In genomic region chr10:80185522-80186299, GRCh38 we compare ENCODE assay signal across 13 cellular contexts. TPM values are rescaled to one million over a fixed set of nuclear protein-coding genes. Genes with fewer than 3 reads are reported as not detected.
DNase-seq lines count a peak whose midpoint lies in the region; ATAC-seq, FAIRE-seq and TF ChIP-seq lines count a peak whose summit lies in the region.
"Had no signal": no experiment of that assay in that cellular context is flagged by ENCODE, and none has a peak within 500 bp of the region (broad histone marks: within the 10 kb centered on the region; RNA-seq: fewer than 3 reads in every experiment).

No MANE protein-coding gene starts in this region.

- H3K4ac ChIP-seq in mesenchymal stem cell (ENCODE audit: low read depth in 1 of 2, low read length in 2 of 2), result no peak overlapping the region

- H3K18ac ChIP-seq in mesenchymal stem cell (ENCODE audit: low read depth in 1 of 2, low read length in 2 of 2), result no peak overlapping the region

- 94% methylated on average over 5 of the region's 5 CpGs for WGBS in HepG2 (ENCODE audit: low lambda C conversion rate)
- WGBS in right lobe of liver (ENCODE audit: insufficient coverage, low coverage, low lambda C conversion rate, missing lambda C conversion rate), result 94% methylated on average over 4 of the region's 5 CpGs
- 100% methylated on average over 3 of the region's 5 CpGs for WGBS in mesenchymal stem cell

- no peak overlapping the region for H3K14ac ChIP-seq in mesenchymal stem cell (ENCODE audit: low read length in 2 of 2)

- H3K36me3 ChIP-seq in HepG2 (replicated peaks in 1 of 2; ENCODE audit: control insufficient read depth in 1 of 2, insufficient read depth in 2 of 2, low read length in 2 of 2) (no peaks in the 10 kb centered on the region), right lobe of liver (no peaks in the 10 kb centered on the region), mesenchymal stem cell (ENCODE audit: control insufficient read depth in 1 of 2, insufficient read depth in 2 of 2, low read depth in 1 of 2, low read length in 2 of 2) (peaks cover 18 to 32% of the 10 kb centered on the region in 2 experiments)
- H3K36me3 ChIP-seq: BE2C, neural progenitor cell had no signal

- peaks cover 31% of the 10 kb centered on the region for H3K79me2 ChIP-seq in HepG2 (ENCODE audit: insufficient read depth, low read length)

- no peak for TF ChIP-seq EP300 in HepG2 (IDR thresholded peaks at IDR 0.05; ENCODE audit: low read depth in 2 of 2, low read length in 2 of 2)
- no peak for TF ChIP-seq EP300 in HepG2 (CRISPR knock-in tag; IDR thresholded peaks at IDR 0.05; ENCODE audit: borderline replicate concordance)

- no peak overlapping the region for H2BK5ac ChIP-seq in mesenchymal stem cell (ENCODE audit: low read depth, low read length, poor library complexity, severe bottlenecking)

- H3K27ac ChIP-seq in HepG2 (ENCODE audit: extremely low read length, insufficient read depth, low read length) (no peak overlapping the region), right lobe of liver (no peak overlapping the region), mesenchymal stem cell (ENCODE audit: low read length, poor library complexity, severe bottlenecking) (no peak overlapping the region)
- H3K27ac ChIP-seq: neural progenitor cell had no signal

- no peak for TF ChIP-seq CTCF in HepG2 (CRISPR knock-in tag; IDR thresholded peaks at IDR 0.05)
- TF ChIP-seq CTCF in right lobe of liver (IDR thresholded peaks at IDR 0.05), result no peak

- H3K9me3 ChIP-seq in HepG2 (ENCODE audit: low read length) (no peaks in the 10 kb centered on the region), right lobe of liver (no peaks in the 10 kb centered on the region), mesenchymal stem cell (ENCODE audit: control insufficient read depth, low read length) (no peaks in the 10 kb centered on the region)
- H3K9me3 ChIP-seq: BE2C had no signal

- no peaks in the 10 kb centered on the region for H3K9me3 Mint-ChIP-seq in activated naive CD8-positive, alpha-beta T cell (ENCODE audit: low read depth)
- H3K9me3 Mint-ChIP-seq: neural progenitor cell had no signal

- TF ChIP-seq POLR2A in HepG2 (IDR thresholded peaks at IDR 0.05; ENCODE audit: insufficient read depth in 1 of 2, low read depth in 2 of 2, low read length in 2 of 2), result no peak
- TF ChIP-seq POLR2A in right lobe of liver (IDR thresholded peaks at IDR 0.05), result no peak

- H3K4me3 Mint-ChIP-seq in activated naive CD8-positive, alpha-beta T cell, result peak overlapping the region; percentile 30
- H3K4me3 Mint-ChIP-seq: neural progenitor cell had no signal

- peaks cover 2% of the 10 kb centered on the region for H3K36me3 Mint-ChIP-seq in activated naive CD8-positive, alpha-beta T cell
- H3K36me3 Mint-ChIP-seq: neural progenitor cell had no signal

- H3K4me3 ChIP-seq in HepG2 (replicated peaks in 1 of 3; ENCODE audit: insufficient read depth in 1 of 3, low read depth in 2 of 3, low read length in 3 of 3), result no peak overlapping the region
- no peak overlapping the region for H3K4me3 ChIP-seq in right lobe of liver
- no peak overlapping the region for H3K4me3 ChIP-seq in mesenchymal stem cell (ENCODE audit: insufficient read depth in 1 of 2, low read depth in 1 of 2, low read length in 2 of 2)
- H3K4me3 ChIP-seq: neural progenitor cell had no signal

- H3K9ac ChIP-seq in HepG2 (ENCODE audit: insufficient read depth, low read depth, low read length) (no peak overlapping the region), mesenchymal stem cell (ENCODE audit: low read length) (peak overlapping the region; percentile 2)
- H3K9ac ChIP-seq: neural progenitor cell had no signal

- no peak overlapping the region for H2AFZ ChIP-seq in HepG2 (ENCODE audit: low read length)
- no peak overlapping the region for H2AFZ ChIP-seq in mesenchymal stem cell (ENCODE audit: low read depth, low read length)
- H2AFZ ChIP-seq: neural progenitor cell had no signal

- peak overlapping the region; percentile 90 for H3K27ac Mint-ChIP-seq in activated naive CD8-positive, alpha-beta T cell
- H3K27ac Mint-ChIP-seq: neural progenitor cell had no signal

- in situ Hi-C loops in HepG2 (cut with HindIII; ENCODE audit: extremely low pct_ligation_motif_present, low pct_unique_long_range_greater_than_20kb), result no loop called here

- no peak overlapping the region for H2AK5ac ChIP-seq in mesenchymal stem cell (ENCODE audit: low read length, severe bottlenecking)

- TF ChIP-seq RAD21 in HepG2 (CRISPR knock-in tag; IDR thresholded peaks at IDR 0.05), result no peak

- no TSS peak for BruUV-seq in HepG2 (replicated peaks; lab: Mats Ljungman, UMichigan)

- H2BK120ac ChIP-seq in mesenchymal stem cell (ENCODE audit: low read depth, low read length), result no peak overlapping the region

- no peak overlapping the region for H2BK12ac ChIP-seq in mesenchymal stem cell (ENCODE audit: low read length in 2 of 2)

- ATAC-seq in HepG2, result no peak
- ATAC-seq in right lobe of liver, result no peak
- ATAC-seq in GM21515 (IDR thresholded peaks at IDR 0.05; ENCODE audit: unreplicated experiment), result no peak
- ATAC-seq in HG03095 (IDR thresholded peaks at IDR 0.05; ENCODE audit: unreplicated experiment), result no peak

- POLR2A ChIA-PET in HepG2 (lab: Yijun Ruan, JAX), result no interaction called here

- DNase-seq in HepG2 (ENCODE audit: low spot score), result no peak
- no peak for DNase-seq in right lobe of liver
- no peak for DNase-seq in mesenchymal stem cell
- DNase-seq in NCI-H2081 (lab: John Stamatoyannopoulos, UW), result no peak
- no peak for DNase-seq in dedifferentiated amniotic fluid mesenchymal stem cell (ENCODE audit: extremely low spot score)
- DNase-seq: activated T-cell treated with anti-CD3 and anti-CD28 coated beads, Interleukin-2, amount 50 U/mL, for 1 hour; kidney glomerular epithelial cell had no signal

- H3K79me1 ChIP-seq in mesenchymal stem cell (replicated peaks; ENCODE audit: low read length, poor library complexity, severe bottlenecking), result peaks cover 23% of the 10 kb centered on the region

- H3K27me3 ChIP-seq in HepG2 (ENCODE audit: control insufficient read depth in 1 of 2, insufficient read depth in 2 of 2, low read length in 2 of 2) (no peaks in the 10 kb centered on the region), right lobe of liver (no peaks in the 10 kb centered on the region), mesenchymal stem cell (ENCODE audit: control insufficient read depth in 1 of 2, insufficient read depth in 1 of 2, low read length in 2 of 2) (no peaks in the 10 kb centered on the region)
- H3K27me3 ChIP-seq: BE2C, neural progenitor cell had no signal

- H4K20me1 ChIP-seq in HepG2 (ENCODE audit: insufficient read depth, low read length), result peaks cover 8% of the 10 kb centered on the region

- FAIRE-seq in HepG2 (lab: Jason Lieb, UNC), result no peak
- FAIRE-seq: G401.6 had no signal

- H3K4me1 ChIP-seq in HepG2 (ENCODE audit: insufficient read depth, low read length) (peaks cover 20% of the 10 kb centered on the region; the same call in 1 of the 2 replicates), right lobe of liver (peaks cover 0 to 7% (median 0%) of the 10 kb centered on the region in 4 donors), mesenchymal stem cell (ENCODE audit: control insufficient read depth, insufficient read depth, low read depth, low read length) (peaks cover 10% of the 10 kb centered on the region)
- H3K4me1 ChIP-seq: BE2C, neural progenitor cell had no signal

- peaks cover 89% of the 10 kb centered on the region for H3K4me1 Mint-ChIP-seq in activated naive CD8-positive, alpha-beta T cell (ENCODE audit: low read depth)
- H3K4me1 Mint-ChIP-seq: neural progenitor cell had no signal

- H4K8ac ChIP-seq in mesenchymal stem cell (ENCODE audit: low read length), result no peak overlapping the region

- CTCF ChIA-PET in HepG2 (lab: Yijun Ruan, JAX; ENCODE audit: low intra/inter-chr PET ratio, low total read pairs), result no interaction called here

- H3K27me3 Mint-ChIP-seq in activated naive CD8-positive, alpha-beta T cell, result no peaks in the 10 kb centered on the region

- H2BK15ac ChIP-seq in mesenchymal stem cell (ENCODE audit: low read depth, poor library complexity, severe bottlenecking), result no peak overlapping the region

- no peak overlapping the region for H4K91ac ChIP-seq in mesenchymal stem cell (ENCODE audit: low read length)

- H3K23ac ChIP-seq in mesenchymal stem cell (ENCODE audit: low read length in 2 of 2), result no peak overlapping the region

- H3K4me2 ChIP-seq in HepG2 (ENCODE audit: low read depth, low read length) (no peak overlapping the region), mesenchymal stem cell (ENCODE audit: low read length, poor library complexity, severe bottlenecking) (no peak overlapping the region)
- H3K4me2 ChIP-seq: neural progenitor cell had no signal

- intact Hi-C loops in HepG2 (cut with micrococcal nuclease; ENCODE audit: unreplicated experiment) (no loop called here), right lobe of liver (cut with DNase I) (no loop called here)

RNA-seq across cellular contexts. Expression of gene ANXA11, which starts 19.6 kb away (rescaled TPM):
- 51.5 and 63.3 TPM in 2 replicates for total RNA-seq in HepG2 (2016; rRNA removed; fragmentation: Illumina TruSeq; extraction: Trizol)
- total RNA-seq in HepG2 (2016; cell fraction: cytosol; rRNA removed; fragmentation: Illumina TruSeq; extraction: Trizol; ENCODE audit: low read depth), result 20.4 and 29.6 TPM in 2 replicates
- 51.1 and 56.9 TPM in 2 replicates for total RNA-seq in HepG2 (2016; cell fraction: insoluble cytoplasmic fraction; rRNA removed; fragmentation: Illumina TruSeq; extraction: Trizol)
- total RNA-seq in HepG2 (2016; cell fraction: membrane; rRNA removed; fragmentation: Illumina TruSeq; extraction: Trizol), result 45.4 and 46.0 TPM in 2 replicates
- 31.2 and 33.7 TPM in 2 replicates for total RNA-seq in HepG2 (2016; cell fraction: nucleus; rRNA removed; fragmentation: Illumina TruSeq; extraction: Trizol)
- polyA plus RNA-seq in HepG2 (2011; rRNA removed), result 27.4 and 30.6 TPM in 2 replicates
- polyA plus RNA-seq in HepG2 (2011; cell fraction: cytosol; rRNA removed), result 26.4 and 31.5 TPM in 2 replicates
- polyA plus RNA-seq in HepG2 (2011; cell fraction: nucleus; rRNA removed), result 18.5 and 22.7 TPM in 2 replicates
- polyA plus RNA-seq in HepG2 (2012), result 57.8 and 76.4 TPM in 2 replicates
- 31.6 and 35.2 TPM in 2 replicates for polyA plus RNA-seq in HepG2 (2016; cell fraction: cytosol; fragmentation: Illumina TruSeq; extraction: Trizol; ENCODE audit: low read depth)
- polyA plus RNA-seq in HepG2 (2016; cell fraction: insoluble cytoplasmic fraction; fragmentation: Illumina TruSeq; extraction: Trizol; ENCODE audit: low read depth), result 68.8 and 94.4 TPM in 2 replicates
- polyA plus RNA-seq in HepG2 (2016; cell fraction: membrane; fragmentation: Illumina TruSeq; extraction: Trizol; ENCODE audit: low read depth), result 63.5 and 64.4 TPM in 2 replicates
- 58.6 and 69.2 TPM in 2 replicates for polyA plus RNA-seq in HepG2 (2016; cell fraction: nucleus; fragmentation: Illumina TruSeq; extraction: Trizol; ENCODE audit: insufficient read depth, low read depth)
- polyA minus RNA-seq in HepG2 (2011; rRNA and poly(A)+ RNA removed; ENCODE audit: low replicate concordance), result 42.5 and 107 TPM in 2 replicates
- 19.4 and 27.8 TPM in 2 replicates for polyA minus RNA-seq in HepG2 (2011; cell fraction: cytosol; rRNA and poly(A)+ RNA removed)
- 20.3 and 20.9 TPM in 2 replicates for polyA minus RNA-seq in HepG2 (2011; cell fraction: nucleus; rRNA and poly(A)+ RNA removed)
- 100 to 1,000 TPM in 1 of 6 experiments, 10 to 100 TPM in 5; 41.7 to 100 (median 55.6) TPM for total RNA-seq in right lobe of liver
- polyA plus RNA-seq in mesenchymal stem cell (2013, experiment 1 of 2), result 670 TPM
- 665 TPM for polyA plus RNA-seq in mesenchymal stem cell (2013, experiment 2 of 2)

RNA-seq across cellular contexts. Expression of gene PLAC9, which starts 53.2 kb away (rescaled TPM):
- total RNA-seq in HepG2 (2016; rRNA removed; fragmentation: Illumina TruSeq; extraction: Trizol) (not detected in 2 replicates), right lobe of liver (1 to 10 TPM in 4 of 6 experiments, under 1 TPM in 1, not detected in 1; 0.78 to 3.9 (median 2.2) TPM)
- not detected in 2 replicates for total RNA-seq in HepG2 (2016; cell fraction: cytosol; rRNA removed; fragmentation: Illumina TruSeq; extraction: Trizol; ENCODE audit: low read depth)
- not detected in 2 replicates for total RNA-seq in HepG2 (2016; cell fraction: insoluble cytoplasmic fraction; rRNA removed; fragmentation: Illumina TruSeq; extraction: Trizol)
- not detected in 2 replicates for total RNA-seq in HepG2 (2016; cell fraction: membrane; rRNA removed; fragmentation: Illumina TruSeq; extraction: Trizol)
- not detected in 2 replicates for total RNA-seq in HepG2 (2016; cell fraction: nucleus; rRNA removed; fragmentation: Illumina TruSeq; extraction: Trizol)
- polyA plus RNA-seq in HepG2 (2011; rRNA removed), result not detected in 2 replicates
- not detected in 2 replicates for polyA plus RNA-seq in HepG2 (2011; cell fraction: cytosol; rRNA removed)
- not detected in 2 replicates for polyA plus RNA-seq in HepG2 (2011; cell fraction: nucleus; rRNA removed)
- polyA plus RNA-seq in HepG2 (2012), result not detected in 2 replicates
- not detected in 2 replicates for polyA plus RNA-seq in HepG2 (2016; cell fraction: cytosol; fragmentation: Illumina TruSeq; extraction: Trizol; ENCODE audit: low read depth)
- polyA plus RNA-seq in HepG2 (2016; cell fraction: insoluble cytoplasmic fraction; fragmentation: Illumina TruSeq; extraction: Trizol; ENCODE audit: low read depth), result not detected in 2 replicates
- not detected in 2 replicates for polyA plus RNA-seq in HepG2 (2016; cell fraction: membrane; fragmentation: Illumina TruSeq; extraction: Trizol; ENCODE audit: low read depth)
- not detected in 2 replicates for polyA plus RNA-seq in HepG2 (2016; cell fraction: nucleus; fragmentation: Illumina TruSeq; extraction: Trizol; ENCODE audit: insufficient read depth, low read depth)
- not detected in 2 replicates for polyA minus RNA-seq in HepG2 (2011; rRNA and poly(A)+ RNA removed; ENCODE audit: low replicate concordance)
- polyA minus RNA-seq in HepG2 (2011; cell fraction: cytosol; rRNA and poly(A)+ RNA removed), result not detected in 2 replicates
- polyA minus RNA-seq in HepG2 (2011; cell fraction: nucleus; rRNA and poly(A)+ RNA removed), result not detected in 2 replicates
- 1.6 TPM for polyA plus RNA-seq in mesenchymal stem cell (2013, experiment 1 of 2)
- 2.0 TPM for polyA plus RNA-seq in mesenchymal stem cell (2013, experiment 2 of 2)
